In genomic region chr5:138936968-138937345, GRCh38 we compare ENCODE assay signal across 25 cellular contexts.
DNase-seq lines count a peak whose midpoint lies in the region; ATAC-seq and TF ChIP-seq lines count a peak whose summit lies in the region.
"Had no signal": no experiment of that assay in that cellular context is flagged by ENCODE, and none has a peak within 500 bp of the region (broad histone marks: within the 10 kb centered on the region; RNA-seq: fewer than 3 reads in every experiment).

No MANE protein-coding gene starts in this region.

- WGBS in SK-N-SH (ENCODE audit: low lambda C conversion rate), result 74% methylated on average over 2 of the region's 2 CpGs

- no peak overlapping the region for H3K9ac ChIP-seq in SK-N-SH

- H2AFZ ChIP-seq in SK-N-SH (ENCODE audit: low read depth), result no peak overlapping the region

- H3K4me3 ChIP-seq in SK-N-SH (ENCODE audit: low read depth in 2 of 2, low read length in 1 of 2) (no peak overlapping the region), mucosa of descending colon (no peak overlapping the region)
- no peak overlapping the region for H3K4me3 ChIP-seq in naive thymus-derived CD4-positive, alpha-beta T cell (ENCODE audit: low read length)
- H3K4me3 ChIP-seq: pancreas had no signal

- no peaks in the 10 kb centered on the region for H3K9me2 ChIP-seq in SK-N-SH

- TF ChIP-seq CTCF in SK-N-SH (IDR thresholded peaks at IDR 0.05), result no peak
- TF ChIP-seq CTCF in mucosa of descending colon (IDR thresholded peaks at IDR 0.05), result no peak

- H3K27me3 ChIP-seq in SK-N-SH (ENCODE audit: insufficient read depth), result no peaks in the 10 kb centered on the region
- H3K27me3 ChIP-seq in naive thymus-derived CD4-positive, alpha-beta T cell (ENCODE audit: control insufficient read depth in 2 of 2, insufficient read depth in 2 of 2, low read length in 2 of 2), result no peaks in the 10 kb centered on the region
- H3K27me3 ChIP-seq: pancreas had no signal

- CTCF ChIA-PET in SK-N-SH (lab: Yijun Ruan, JAX), result no interaction called here
- CTCF ChIA-PET in naive thymus-derived CD4-positive, alpha-beta T cell (lab: Charles Lee), result no interaction called here

- H3K4me1 Mint-ChIP-seq in naive thymus-derived CD4-positive, alpha-beta T cell, result peaks cover 0 to 19% (median 8%) of the 10 kb centered on the region in 7 donors

- DNase-seq in SK-N-SH, result no peak
- DNase-seq in Right ventricle myocardium superior, result no peak
- no peak for DNase-seq in mucosa of descending colon
- DNase-seq in NCI-H2081 treated with DMSO at 0.1 percent for 48 hours (lab: John Stamatoyannopoulos, UW), result no peak
- DNase-seq in activated naive CD4-positive, alpha-beta T cell (lab: John Stamatoyannopoulos, UW), result no peak
- no peak for DNase-seq in naive thymus-derived CD4-positive, alpha-beta T cell
- DNase-seq: activated CD4-positive, alpha-beta T cell treated with anti-CD3 and anti-CD28 coated beads for 48 hours; activated CD8-positive, alpha-beta memory T cell treated with anti-CD3 and anti-CD28 coated beads, Interleukin-2, amount 10 ng/mL, durations not matched to agents 7 days and 5 days; activated naive CD4-positive, alpha-beta T cell treated with anti-CD3 and anti-CD28 coated beads, Interleukin-2, amount 50 U/mL, for 16 hours; AML-193; anterior cingulate cortex; erythroblast; foreskin melanocyte; mesenchymal stem cell; naive thymus-derived CD8-positive, alpha-beta T cell; NCI-H1105 treated with DMSO at 0.1 percent for 48 hours; NCI-H2081; NCI-H446; OCI-M1; SHP77 treated with DMSO at 0.1 percent for 48 hours; stimulated activated CD4-positive, alpha-beta T cell treated with anti-CD3 and anti-CD28 coated beads, Interleukin-1b, Interleukin-23, amount 100 ng/mL, for 48 hours had no signal

- H3K4me2 ChIP-seq in SK-N-SH, result no peak overlapping the region

- intact Hi-C loops in Right ventricle myocardium superior (cut with DNase I) (no loop called here), mucosa of descending colon (cut with DNase I, micrococcal nuclease) (no loop called here)
- intact Hi-C loops in naive thymus-derived CD4-positive, alpha-beta T cell (cut with micrococcal nuclease), result no loop called here

- no peak overlapping the region for H3K27ac Mint-ChIP-seq in naive thymus-derived CD4-positive, alpha-beta T cell
- H3K27ac Mint-ChIP-seq: activated CD8-positive, alpha-beta memory T cell treated with anti-CD3 and anti-CD28 coated beads, Interleukin-2, amount 10 ng/mL, durations not matched to agents 7 days and 5 days had no signal

- H3K79me2 ChIP-seq in SK-N-SH (ENCODE audit: insufficient read depth), result no peaks in the 10 kb centered on the region

- H3K36me3 Mint-ChIP-seq in naive thymus-derived CD4-positive, alpha-beta T cell, result peaks cover 0 to 16% (median 6%) of the 10 kb centered on the region in 5 donors

- H3K27me3 Mint-ChIP-seq in naive thymus-derived CD4-positive, alpha-beta T cell, result no peaks in the 10 kb centered on the region
- H3K27me3 Mint-ChIP-seq: activated CD8-positive, alpha-beta memory T cell treated with anti-CD3 and anti-CD28 coated beads, Interleukin-2, amount 10 ng/mL, durations not matched to agents 7 days and 5 days; naive thymus-derived CD8-positive, alpha-beta T cell had no signal

- H3K36me3 ChIP-seq in SK-N-SH (replicated peaks in 1 of 2; ENCODE audit: control insufficient read depth in 1 of 2, insufficient read depth in 2 of 2, low read length in 1 of 2) (peaks cover 32 to 39% of the 10 kb centered on the region in 2 experiments), mucosa of descending colon (ENCODE audit: low read depth) (peaks cover 5% of the 10 kb centered on the region)
- H3K36me3 ChIP-seq in naive thymus-derived CD4-positive, alpha-beta T cell (ENCODE audit: control insufficient read depth in 2 of 3, insufficient read depth in 3 of 3, low read length in 3 of 3), result no peaks in the 10 kb centered on the region

- no peaks in the 10 kb centered on the region for H4K20me1 ChIP-seq in SK-N-SH (ENCODE audit: insufficient read depth)

- no peak overlapping the region for H3K27ac ChIP-seq in SK-N-SH (ENCODE audit: low read depth in 2 of 2, low read length in 1 of 2)
- no peak overlapping the region for H3K27ac ChIP-seq in naive thymus-derived CD4-positive, alpha-beta T cell (ENCODE audit: low read depth, low read length)
- H3K27ac ChIP-seq: 22Rv1, pancreas had no signal

- no peak for TF ChIP-seq EP300 in SK-N-SH (IDR thresholded peaks at IDR 0.05; ENCODE audit: borderline replicate concordance in 1 of 2, low read depth in 1 of 2, low read length in 1 of 2)

- ATAC-seq in SK-N-SH treated with all-trans-retinoic acid at 6 μM for 48 hours, result peak; percentile 19
- ATAC-seq in Right ventricle myocardium superior (ENCODE audit: poor library complexity), result peak; percentile 26
- peak; percentile 5 for ATAC-seq in mucosa of descending colon
- no peak for ATAC-seq in activated CD4-positive, CD25-positive, alpha-beta regulatory T cell treated with anti-CD3 and anti-CD28 coated beads, Interleukin-2, amount 50 U/mL, for 24 hours
- no peak for ATAC-seq in naive thymus-derived CD4-positive, alpha-beta T cell
- ATAC-seq: activated CD8-positive, alpha-beta memory T cell treated with anti-CD3 and anti-CD28 coated beads, Interleukin-2, amount 10 ng/mL, durations not matched to agents 7 days and 5 days; naive thymus-derived CD8-positive, alpha-beta T cell had no signal

- no peak overlapping the region for H3K4me3 Mint-ChIP-seq in naive thymus-derived CD4-positive, alpha-beta T cell
- H3K4me3 Mint-ChIP-seq: activated CD8-positive, alpha-beta memory T cell treated with anti-CD3 and anti-CD28 coated beads, Interleukin-2, amount 10 ng/mL, durations not matched to agents 7 days and 5 days; naive thymus-derived CD8-positive, alpha-beta T cell had no signal

- H3F3A ChIP-seq in SK-N-SH (replicated peaks; ENCODE audit: insufficient read depth), result no peaks in the 10 kb centered on the region

- H3K9me3 ChIP-seq in SK-N-SH (no peaks in the 10 kb centered on the region), mucosa of descending colon (no peaks in the 10 kb centered on the region)
- no peaks in the 10 kb centered on the region for H3K9me3 ChIP-seq in naive thymus-derived CD4-positive, alpha-beta T cell (ENCODE audit: control insufficient read depth in 2 of 3, low read length in 3 of 3)
- H3K9me3 ChIP-seq: pancreas had no signal

- POLR2A ChIA-PET in SK-N-SH (lab: Yijun Ruan, JAX), result no interaction called here
- POLR2A ChIA-PET in naive thymus-derived CD4-positive, alpha-beta T cell (lab: Charles Lee), result no interaction called here

- no peak for TF ChIP-seq RAD21 in SK-N-SH (IDR thresholded peaks at IDR 0.05; ENCODE audit: low read length)

- H3K9me3 Mint-ChIP-seq in naive thymus-derived CD4-positive, alpha-beta T cell, result peaks cover 0 to 4% (median 0%) of the 10 kb centered on the region in 11 donors

- H3K4me1 ChIP-seq in SK-N-SH (ENCODE audit: control insufficient read depth in 1 of 2, insufficient read depth in 2 of 2, low read depth in 1 of 2, low read length in 1 of 2), result no peaks in the 10 kb centered on the region; a peak in 1 of 4 replicates
- no peaks in the 10 kb centered on the region for H3K4me1 ChIP-seq in mucosa of descending colon (ENCODE audit: low read depth)
- no peaks in the 10 kb centered on the region for H3K4me1 ChIP-seq in naive thymus-derived CD4-positive, alpha-beta T cell (ENCODE audit: control insufficient read depth in 2 of 2, insufficient read depth in 2 of 2, low read length in 2 of 2)
- H3K4me1 ChIP-seq: pancreas had no signal

TF ChIP-seq in SK-N-SH treated with all-trans-retinoic acid at 6 μM for 48 hours, 23 proteins besides CTCF, POLR2A, EP300 and RAD21 (continues in another document):
- no peak for TF ChIP-seq ISL1 (CRISPR knock-in tag; IDR thresholded peaks at IDR 0.05)
- TF ChIP-seq, protein P1, sequence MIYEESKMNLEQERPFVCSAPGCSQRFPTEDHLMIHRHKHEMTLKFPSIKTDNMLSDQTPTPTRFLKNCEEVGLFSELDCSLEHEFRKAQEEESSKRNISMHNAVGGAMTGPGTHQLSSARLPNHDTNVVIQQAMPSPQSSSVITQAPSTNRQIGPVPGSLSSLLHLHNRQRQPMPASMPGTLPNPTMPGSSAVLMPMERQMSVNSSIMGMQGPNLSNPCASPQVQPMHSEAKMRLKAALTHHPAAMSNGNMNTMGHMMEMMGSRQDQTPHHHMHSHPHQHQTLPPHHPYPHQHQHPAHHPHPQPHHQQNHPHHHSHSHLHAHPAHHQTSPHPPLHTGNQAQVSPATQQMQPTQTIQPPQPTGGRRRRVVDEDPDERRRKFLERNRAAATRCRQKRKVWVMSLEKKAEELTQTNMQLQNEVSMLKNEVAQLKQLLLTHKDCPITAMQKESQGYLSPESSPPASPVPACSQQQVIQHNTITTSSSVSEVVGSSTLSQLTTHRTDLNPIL (CRISPR knock-in tag; IDR thresholded peaks at IDR 0.05; ENCODE audit: low read depth), result no peak
- TF ChIP-seq ZFP3 (CRISPR knock-in tag; IDR thresholded peaks at IDR 0.05), result no peak
- TF ChIP-seq GLIS3 (CRISPR knock-in tag; IDR thresholded peaks at IDR 0.05), result no peak
- no peak for TF ChIP-seq ARNTL (CRISPR knock-in tag; IDR thresholded peaks at IDR 0.05; ENCODE audit: borderline replicate concordance, low read depth)
- no peak for TF ChIP-seq CSDC2 (CRISPR knock-in tag; IDR thresholded peaks at IDR 0.05)
- no peak for TF ChIP-seq SNAI2 (CRISPR knock-in tag; IDR thresholded peaks at IDR 0.05)
- TF ChIP-seq PPARA (CRISPR knock-in tag; IDR thresholded peaks at IDR 0.05; ENCODE audit: borderline replicate concordance), result no peak

TF ChIP-seq in SK-N-SH, 30 proteins besides CTCF, POLR2A, EP300 and RAD21:
- no peak for TF ChIP-seq SMC3 (IDR thresholded peaks at IDR 0.05; ENCODE audit: low read depth, low read length)

Comparison
In these comparisons a context has a peak if more than half of its experiments do, and no peak if none do; other contexts are left out.
1. ATAC-seq: peak in SK-N-SH treated with all-trans-retinoic acid at 6 μM for 48 hours (single experiment), Right ventricle myocardium superior (single experiment) and mucosa of descending colon (single experiment); none in activated CD4-positive, CD25-positive, alpha-beta regulatory T cell treated with anti-CD3 and anti-CD28 coated beads, Interleukin-2, amount 50 U/mL, for 24 hours (0 of 2) and naive thymus-derived CD4-positive, alpha-beta T cell (single experiment).